22 cellular contexts compared by ENCODE assay signal in genomic region chr5:153794327-153794726, GRCh38.
"Had no signal": no experiment of that assay in that cellular context is flagged by ENCODE, and none has a peak within 500 bp of the region (broad histone marks: within the 10 kb centered on the region; RNA-seq: fewer than 3 reads in every experiment).

No MANE protein-coding gene starts in this region.

- H3K36me3 ChIP-seq: colonic mucosa, heart left ventricle, tibial nerve, upper lobe of right lung had no signal

- ATAC-seq: heart left ventricle; naive thymus-derived CD4-positive, alpha-beta T cell; psoas muscle; sciatic nerve; stimulated activated naive B cell treated with anti-CD40 and anti-IgM and Interleukin-4, amounts not matched to agents 10 μg/mL and 1 μg/mL and 100 μg/mL, for 72 hours; stimulated activated naive CD8-positive, alpha-beta T cell treated with anti-CD3 and anti-CD28 coated beads, Interleukin-15, amount 100 ng/mL, for 72 hours; upper lobe of right lung had no signal

- H3K4me1 ChIP-seq: colonic mucosa, heart left ventricle, psoas muscle, testis, tibial nerve, upper lobe of right lung had no signal

- DNase-seq: colonic mucosa; dermis blood vessel endothelial cell; effector CD4-positive, alpha-beta T cell; endodermal cell; erythroblast; foreskin melanocyte; heart left ventricle; hippocampal formation; naive thymus-derived CD4-positive, alpha-beta T cell; nephron progenitor cell; psoas muscle; retina; stimulated activated CD4-positive, alpha-beta T cell treated with anti-CD3 and anti-CD28 coated beads, Interleukin-2, amount 100 ng/mL, for 24 hours; stimulated activated CD4-positive, alpha-beta T cell treated with anti-CD3 and anti-CD28 coated beads, Interleukin-4, amount 100 ng/mL, for 4 hours; stimulated activated naive B cell treated with anti-CD40 and anti-IgM and Interleukin-4, amounts not matched to agents 10 μg/mL and 1 μg/mL and 100 μg/mL, for 72 hours; stimulated activated naive CD8-positive, alpha-beta T cell treated with anti-CD3 and anti-CD28 coated beads, Interleukin-15, amount 100 ng/mL, for 72 hours; testis; upper lobe of right lung had no signal

- H3K4me3 ChIP-seq: colonic mucosa, heart left ventricle, psoas muscle, skin epidermis, testis, tibial nerve, upper lobe of right lung had no signal

- H3K27me3 ChIP-seq: colonic mucosa, heart left ventricle, testis, tibial nerve, upper lobe of right lung had no signal

- H3K9me3 ChIP-seq: colonic mucosa, heart left ventricle, psoas muscle, testis, tibial nerve, upper lobe of right lung had no signal

- H3K27ac ChIP-seq: colonic mucosa, heart left ventricle, psoas muscle, skin epidermis, testis, tibial nerve, upper lobe of right lung had no signal

- FAIRE-seq: endothelial cell of umbilical vein had no signal
